In the genomic region with DNA sequence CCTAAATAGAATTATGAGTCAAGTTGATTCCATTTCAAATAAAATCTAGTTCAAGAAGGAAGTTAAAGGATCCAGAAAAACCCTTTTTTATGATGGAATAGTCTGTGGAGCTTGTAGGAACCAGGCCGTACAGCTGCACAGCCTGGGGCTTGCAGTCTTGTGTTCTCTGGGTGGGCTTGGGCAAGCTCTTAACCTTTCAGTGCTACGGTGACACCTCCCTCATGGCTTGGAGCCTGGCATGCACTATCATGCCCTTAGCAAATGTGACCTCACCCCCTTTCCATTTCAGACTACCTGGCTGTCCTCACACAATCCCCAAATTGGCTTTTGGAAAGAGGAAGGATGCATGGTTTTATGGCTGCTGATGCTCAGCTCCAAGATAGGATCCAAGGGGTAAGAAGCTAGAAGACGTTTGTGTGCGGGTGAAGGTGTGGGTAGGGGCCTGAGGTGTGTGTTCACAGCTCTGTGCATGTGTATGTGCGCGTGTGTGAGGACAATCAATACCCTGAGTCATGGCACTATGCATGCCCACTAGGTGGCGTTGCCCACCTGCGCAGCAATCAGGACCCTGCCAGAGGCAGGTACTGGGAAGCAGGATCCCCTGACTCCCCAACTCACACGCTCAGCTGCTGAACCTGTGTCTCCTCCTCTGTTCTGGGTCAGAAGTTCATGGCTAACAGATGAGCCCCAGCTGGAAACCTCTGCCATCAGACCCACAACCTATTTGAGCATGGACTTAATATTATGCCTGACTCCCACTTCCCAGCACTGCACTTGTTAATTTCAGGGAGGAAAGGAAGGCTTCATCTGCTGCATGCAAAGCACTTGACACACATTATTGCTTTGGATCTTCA, we compare ENCODE assay signal across 8 cellular contexts.
DNase-seq lines count a peak whose midpoint lies in the region; ATAC-seq and TF ChIP-seq lines count a peak whose summit lies in the region.

No MANE protein-coding gene starts in this region.

- H3K9me3 ChIP-seq in spleen: no peaks in the 10 kb centered on the region

- in situ Hi-C loops in KBM-7 (cut with MboI; ENCODE audit: low pct_unique_long_range_greater_than_20kb, low sequenced_read_pairs) (loop anchor here (10.0 kb wide), 1 partner anchor 280 kb away; a partner anchor contains a TSS), astrocyte of the cerebellum (cut with HindIII; ENCODE audit: low sequenced_read_pairs) (loop anchor here (25.0 kb wide), 1 partner anchor 263 kb away; no protein-coding TSS in a partner anchor)

- H3K4me3 Mint-ChIP-seq in T-helper 2 cell treated with Interferon-gamma antibody and Interleukin-4, amounts not matched to agents 5 μg/mL and 100 μg/mL, for 36 hours: no peak overlapping the region

- peaks cover 11% of the 10 kb centered on the region for H3K4me1 Mint-ChIP-seq in T-helper 2 cell treated with Interferon-gamma antibody and Interleukin-4, amounts not matched to agents 5 μg/mL and 100 μg/mL, for 36 hours (ENCODE audit: low read depth)

- no peak for TF ChIP-seq POLR2A in spleen (IDR thresholded peaks at IDR 0.05)

- H3K36me3 ChIP-seq in spleen: no peaks in the 10 kb centered on the region

- H3K36me3 Mint-ChIP-seq in T-helper 2 cell treated with Interferon-gamma antibody and Interleukin-4, amounts not matched to agents 5 μg/mL and 100 μg/mL, for 36 hours (ENCODE audit: low read depth): no peaks in the 10 kb centered on the region

- no peaks in the 10 kb centered on the region for H3K27me3 Mint-ChIP-seq in T-helper 2 cell treated with Interferon-gamma antibody and Interleukin-4, amounts not matched to agents 5 μg/mL and 100 μg/mL, for 36 hours (ENCODE audit: low read depth)

- no peak overlapping the region for H3K27ac Mint-ChIP-seq in T-helper 2 cell treated with Interferon-gamma antibody and Interleukin-4, amounts not matched to agents 5 μg/mL and 100 μg/mL, for 36 hours

- no peaks in the 10 kb centered on the region for H3K9me3 Mint-ChIP-seq in T-helper 2 cell treated with Interferon-gamma antibody and Interleukin-4, amounts not matched to agents 5 μg/mL and 100 μg/mL, for 36 hours

- 24 to 35% (median 29%) methylated on average over 7 to 9 of the region's 9 CpGs for WGBS in spleen, 5 donors

- no peak overlapping the region for H3K27ac ChIP-seq in spleen

- intact Hi-C loops in spleen (cut with DNase I; ENCODE audit: low total_unique reads): no loop called here

- no peaks in the 10 kb centered on the region for H3K4me1 ChIP-seq in spleen

- H3K4me3 ChIP-seq in astrocyte of the cerebellum (ENCODE audit: low read depth, low read length) (no peak overlapping the region), spleen (no peak overlapping the region)

- TF ChIP-seq CTCF in astrocyte of the cerebellum (IDR thresholded peaks at IDR 0.05; ENCODE audit: low read depth, low read length, missing control alignments): peak; percentile 91
- TF ChIP-seq CTCF in spleen (IDR thresholded peaks at IDR 0.05 in 8 of 11, conservative IDR thresholded peaks at IDR 0.05 in 3 of 11): peak; percentile 62 to 81 (median 73)

- H3K27me3 ChIP-seq in spleen (replicated peaks in 1 of 7): peaks cover 0 to 6% (median 0%) of the 10 kb centered on the region in 7 donors

- DNase-seq in AG08395 (ENCODE audit: low spot score) (peak; percentile 52), KBM-7 (peak; percentile 58), astrocyte of the cerebellum (ENCODE audit: low read depth) (peak; percentile 39), hippocampal formation (lab: John Stamatoyannopoulos, UW) (peak; percentile 47 to 61), spleen (peak; percentile 84), NCI-H524 treated with DMSO at 0.1 percent for 48 hours (lab: John Stamatoyannopoulos, UW) (no peak)
- peak; percentile 57 for DNase-seq in T-helper 2 cell treated with Interferon-gamma antibody and Interleukin-4, amounts not matched to agents 5 μg/mL and 100 μg/mL, for 36 hours (ENCODE audit: low spot score)

- ATAC-seq in GM18498 (IDR thresholded peaks at IDR 0.05; ENCODE audit: unreplicated experiment): peak; percentile 66
